ENCODE assay signal across 10 cellular contexts in the genomic region with DNA sequence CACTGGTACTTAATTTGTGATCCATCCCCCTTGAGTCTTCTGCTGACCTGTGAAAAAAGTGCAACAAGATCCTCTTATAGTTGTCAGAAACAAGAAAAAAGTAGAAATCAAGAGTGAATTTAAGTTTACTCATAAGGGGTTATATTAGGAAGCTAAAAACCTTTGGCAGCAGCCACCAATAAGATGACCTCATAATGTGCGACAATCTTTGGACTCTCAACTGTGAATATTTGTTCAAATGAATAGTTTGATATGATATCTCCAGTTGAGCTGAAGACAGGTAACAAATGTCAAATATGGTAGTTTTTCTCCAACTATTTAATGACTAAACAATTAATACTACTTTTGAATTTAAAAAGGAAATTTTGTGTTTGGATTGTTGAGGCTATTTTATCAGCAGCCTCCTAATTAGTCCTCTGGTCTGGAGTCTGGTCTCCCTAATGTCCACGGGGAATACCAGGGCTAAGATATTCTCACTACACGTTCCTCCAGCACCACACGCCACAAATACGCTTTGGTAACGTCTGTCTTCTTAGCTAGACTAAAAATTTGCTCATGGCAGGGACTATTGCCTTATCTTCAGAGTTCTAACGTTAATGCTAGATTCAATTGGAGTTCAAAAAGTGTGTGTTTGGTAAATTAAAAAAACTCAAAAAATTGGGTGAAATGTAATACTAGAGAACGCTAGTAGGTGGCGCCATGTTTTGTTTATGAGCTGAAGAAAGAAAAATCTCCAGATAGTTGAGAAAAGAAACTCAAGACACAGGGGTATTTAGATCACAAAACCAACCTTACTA. TPM values are rescaled to one million over a fixed set of nuclear protein-coding genes. Genes with fewer than 3 reads are reported as not detected.
A peak's percentile ranks its signal among the peaks of the same experiment; 100 is the strongest.
DNase-seq lines count a peak whose midpoint lies in the region; ATAC-seq, FAIRE-seq and TF ChIP-seq lines count a peak whose summit lies in the region.
"Had no signal": no experiment of that assay in that cellular context is flagged by ENCODE, and none has a peak within 500 bp of the region (broad histone marks: within the 10 kb centered on the region; RNA-seq: fewer than 3 reads in every experiment).

No MANE protein-coding gene starts in this region.

- no peaks in the 10 kb centered on the region for H3K79me1 ChIP-seq in mesendoderm (ENCODE audit: low read length)

- no peaks in the 10 kb centered on the region for H3K4me1 ChIP-seq in astrocyte (ENCODE audit: insufficient read depth, low read length)
- no peaks in the 10 kb centered on the region for H3K4me1 ChIP-seq in mesendoderm (ENCODE audit: control insufficient read depth, low read depth, low read length)

- no peak overlapping the region for H3K4me3 Mint-ChIP-seq in astrocyte (ENCODE audit: unreplicated experiment)

- H4K20me1 ChIP-seq in astrocyte (ENCODE audit: insufficient read depth, low read length): no peaks in the 10 kb centered on the region

- H3K36me3 ChIP-seq in astrocyte (ENCODE audit: insufficient read depth, low read length) (no peaks in the 10 kb centered on the region), mesendoderm (ENCODE audit: control insufficient read depth, insufficient read depth, low read length) (no peaks in the 10 kb centered on the region)

- no CpG with 5 or more reads among the region's 9 CpGs for WGBS in mesendoderm (ENCODE audit: extremely low coverage, insufficient coverage, low lambda C conversion rate)

- H2BK5ac ChIP-seq in mesendoderm (ENCODE audit: low read length): no peak overlapping the region

- no peak overlapping the region for H4K8ac ChIP-seq in mesendoderm (ENCODE audit: low read depth, low read length)

- no peaks in the 10 kb centered on the region for H3K9me3 Mint-ChIP-seq in astrocyte (ENCODE audit: unreplicated experiment)

- H3K9me3 ChIP-seq in astrocyte (ENCODE audit: insufficient read depth, low read depth, low read length): no peaks in the 10 kb centered on the region

- H3K23ac ChIP-seq in mesendoderm (ENCODE audit: low read length): no peak overlapping the region

- H3K27ac ChIP-seq in astrocyte (ENCODE audit: low read depth, low read length) (no peak overlapping the region), mesendoderm (ENCODE audit: low read depth, low read length) (no peak overlapping the region)

- H3K18ac ChIP-seq in mesendoderm (ENCODE audit: low read length): no peak overlapping the region

- no peak overlapping the region for H3K9ac ChIP-seq in astrocyte (ENCODE audit: low read length)
- H3K9ac ChIP-seq in mesendoderm (ENCODE audit: low read length): no peak overlapping the region

- H3K4ac ChIP-seq in mesendoderm (ENCODE audit: low read depth, low read length): no peak overlapping the region

- no peaks in the 10 kb centered on the region for H3K79me2 ChIP-seq in astrocyte (ENCODE audit: insufficient read depth, low read length)
- H3K79me2 ChIP-seq in mesendoderm (ENCODE audit: control insufficient read depth, insufficient read depth, low read length): no peaks in the 10 kb centered on the region

- H3K4me3 ChIP-seq in astrocyte (ENCODE audit: insufficient read depth, low read depth, low read length): no peak overlapping the region
- H3K4me3 ChIP-seq in mesendoderm (ENCODE audit: low read length): no peak overlapping the region

- no peak for ATAC-seq in GM21515 (IDR thresholded peaks at IDR 0.05; ENCODE audit: unreplicated experiment)
- ATAC-seq in HG03469 (IDR thresholded peaks at IDR 0.05; ENCODE audit: unreplicated experiment): no peak
- ATAC-seq: left ventricle myocardium superior had no signal

- H4K5ac ChIP-seq in mesendoderm (ENCODE audit: low read length): no peak overlapping the region

- H3K4me1 Mint-ChIP-seq in astrocyte (ENCODE audit: low read depth, unreplicated experiment): no peaks in the 10 kb centered on the region

- FAIRE-seq in HTR-8/SVneo (lab: Jason Lieb, UNC): no peak
- FAIRE-seq in astrocyte (lab: Jason Lieb, UNC): no peak

- H3K27ac Mint-ChIP-seq in astrocyte (ENCODE audit: unreplicated experiment): no peak overlapping the region

- H2AFZ ChIP-seq in astrocyte (ENCODE audit: low read depth, low read length): no peak overlapping the region

- H3K4me2 ChIP-seq in astrocyte (ENCODE audit: low read length) (no peak overlapping the region), mesendoderm (ENCODE audit: low read length) (no peak overlapping the region)

- H3K27me3 ChIP-seq in astrocyte (ENCODE audit: insufficient read depth, low read length): no peaks in the 10 kb centered on the region
- H3K27me3 ChIP-seq in mesendoderm (ENCODE audit: insufficient read depth, low read length, poor library complexity): no peaks in the 10 kb centered on the region

- H3K27me3 Mint-ChIP-seq in astrocyte (ENCODE audit: low read depth, unreplicated experiment): peaks cover 8% of the 10 kb centered on the region

- TF ChIP-seq CTCF in astrocyte (IDR thresholded peaks at IDR 0.05; ENCODE audit: insufficient read depth, low read depth, low read length): peak; percentile 33

- no peak overlapping the region for H3K56ac ChIP-seq in mesendoderm (ENCODE audit: low read length)

- H2AK5ac ChIP-seq in mesendoderm (ENCODE audit: low read length): no peak overlapping the region

- H2BK120ac ChIP-seq in mesendoderm (ENCODE audit: low read depth, low read length): no peak overlapping the region

- no peak overlapping the region for H2BK15ac ChIP-seq in mesendoderm (replicated peaks; ENCODE audit: low read depth)

- H3K36me3 Mint-ChIP-seq in astrocyte (ENCODE audit: low read depth, unreplicated experiment): no peaks in the 10 kb centered on the region

- DNase-seq in COLO829 (ENCODE audit: low spot score) (peak; percentile 25), HTR-8/SVneo (ENCODE audit: insufficient read length, low spot score) (peak; percentile 2), astrocyte (ENCODE audit: low read depth) (no peak), mesendoderm (peak; percentile 19)
- no peak for DNase-seq in stimulated activated CD4-positive, alpha-beta T cell treated with anti-CD3 and anti-CD28 coated beads, Interleukin-4, amount 100 ng/mL, for 4 hours
- DNase-seq in activated CD8-positive, alpha-beta memory T cell treated with anti-CD3 and anti-CD28 coated beads for 24 hours: no peak
- DNase-seq: left ventricle myocardium superior, NCI-H1417 had no signal

RNA-seq across cellular contexts. Expression of a gene that starts 51.0 kb away (rescaled TPM):
- not detected in 2 replicates for total RNA-seq in astrocyte
- not detected for polyA plus RNA-seq in mesendoderm (2013, experiment 1 of 2)
- polyA plus RNA-seq in mesendoderm (2013, experiment 2 of 2): not detected
- total RNA-seq: left ventricle myocardium superior had no signal

Comparison
In these comparisons a context has a peak if more than half of its experiments do, and no peak if none do; other contexts are left out.
1. DNase-seq: peak in COLO829 (single experiment), HTR-8/SVneo (single experiment) and mesendoderm (single experiment); none in astrocyte (single experiment), stimulated activated CD4-positive, alpha-beta T cell treated with anti-CD3 and anti-CD28 coated beads, Interleukin-4, amount 100 ng/mL, for 4 hours (0 of 2) and activated CD8-positive, alpha-beta memory T cell treated with anti-CD3 and anti-CD28 coated beads for 24 hours (single experiment).